20 cellular contexts compared by ENCODE assay signal in genomic region chr1:53495608-53496345, GRCh38. TPM values are rescaled to one million over a fixed set of nuclear protein-coding genes. Genes with fewer than 3 reads are reported as not detected.
DNase-seq lines count a peak whose midpoint lies in the region; ATAC-seq and TF ChIP-seq lines count a peak whose summit lies in the region.
"Had no signal": no experiment of that assay in that cellular context is flagged by ENCODE, and none has a peak within 500 bp of the region (broad histone marks: within the 10 kb centered on the region; RNA-seq: fewer than 3 reads in every experiment).

No MANE protein-coding gene starts in this region.

- H3K4me3 ChIP-seq in AG10803 (ENCODE audit: low read length) (no peak overlapping the region), MG63 (no peak overlapping the region), fibroblast of mammary gland (ENCODE audit: control insufficient read depth, low read depth, low read length) (no peak overlapping the region)

- TF ChIP-seq CTCF in AG10803 (conservative IDR thresholded peaks at IDR 0.05; ENCODE audit: low read length) (no peak), fibroblast of mammary gland (conservative IDR thresholded peaks at IDR 0.05; ENCODE audit: control insufficient read depth, insufficient read depth, low read depth, low read length) (no peak)

- intact Hi-C loops in posterior vena cava (cut with DNase I) = no loop called here

- no peaks in the 10 kb centered on the region for H3K9me3 ChIP-seq in MG63

- DNase-seq in AG10803 (ENCODE audit: low read depth) (peak; percentile 25), MG63 (peak; percentile 54), fibroblast of mammary gland (ENCODE audit: low read depth) (peak; percentile 73), posterior vena cava (ENCODE audit: low spot score) (peak; percentile 83), NCI-H345 (lab: John Stamatoyannopoulos, UW) (no peak), dermis blood vessel endothelial cell (no peak)
- no peak for DNase-seq in effector CD4-positive, alpha-beta T cell
- DNase-seq: AML-193, COR-L47, DMS153, H7, Karpas-422, NCI-H1417, NCI-H187 treated with DMSO at 0.1 percent for 48 hours, NCI-H2171, NCI-H774, PC-3 had no signal

- no peaks in the 10 kb centered on the region for H3K27me3 ChIP-seq in MG63

- ATAC-seq in GM19467 (IDR thresholded peaks at IDR 0.05; ENCODE audit: unreplicated experiment) = no peak
- ATAC-seq: PC-3 had no signal

- H3K36me3 ChIP-seq in MG63 = no peaks in the 10 kb centered on the region

RNA-seq across cellular contexts. Expression of gene DMRTB1, which starts 36.6 kb away (rescaled TPM):
- total RNA-seq in MG63 (2014; rRNA removed; shearing (Covaris generic); ENCODE audit: low replicate concordance) = not detected in 2 replicates
- not detected for total RNA-seq in posterior vena cava
- not detected in 2 replicates for total RNA-seq in dermis blood vessel endothelial cell
- total RNA-seq: NCI-H460, PC-3, SK-MEL-5 had no signal

Comparison
In these comparisons a context has a peak if more than half of its experiments do, and no peak if none do; other contexts are left out.
1. DNase-seq: peak in AG10803 (single experiment), MG63 (single experiment), fibroblast of mammary gland (single experiment) and posterior vena cava (single experiment); none in NCI-H345 (single experiment), effector CD4-positive, alpha-beta T cell (single experiment) and dermis blood vessel endothelial cell (single experiment).